27 cellular contexts compared by ENCODE assay signal in the genomic region with DNA sequence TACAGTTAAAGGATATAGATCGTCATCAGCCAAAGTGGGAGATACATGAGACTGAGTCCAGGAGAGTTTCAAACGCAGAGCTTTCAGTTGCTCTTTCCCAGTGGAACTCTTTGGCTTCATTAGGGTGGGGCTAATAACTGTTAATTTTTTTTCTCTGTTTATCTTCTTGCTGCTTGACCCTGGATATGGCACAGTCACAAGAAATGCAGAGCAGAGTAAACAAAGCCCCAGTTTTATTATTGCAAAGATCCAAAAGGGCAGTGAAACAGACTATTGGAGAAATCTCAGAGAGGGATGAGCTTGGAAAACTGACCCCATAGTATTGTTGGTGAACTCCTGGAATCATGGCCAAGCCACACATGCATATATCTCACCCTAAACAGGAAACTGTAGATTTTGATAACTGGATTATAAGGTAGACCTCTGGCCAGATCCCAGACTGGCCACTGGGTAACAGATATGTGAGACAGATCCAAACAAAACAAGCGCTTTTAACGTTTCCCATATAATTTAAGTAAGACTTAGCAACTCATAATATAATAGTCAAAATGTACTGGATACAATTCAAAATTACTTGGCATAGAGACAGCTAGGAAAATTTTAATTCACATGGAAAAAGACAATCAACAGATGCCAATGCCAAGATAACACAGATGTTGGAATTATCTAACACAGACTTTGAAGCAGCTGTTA.
A peak's percentile ranks its signal among the peaks of the same experiment; 100 is the strongest.
DNase-seq lines count a peak whose midpoint lies in the region; ATAC-seq, FAIRE-seq and TF ChIP-seq lines count a peak whose summit lies in the region.
"Had no signal": no experiment of that assay in that cellular context is flagged by ENCODE, and none has a peak within 500 bp of the region (broad histone marks: within the 10 kb centered on the region; RNA-seq: fewer than 3 reads in every experiment).

No MANE protein-coding gene starts in this region.

- H3K9me3 ChIP-seq in HepG2 (ENCODE audit: low read length) (no peaks in the 10 kb centered on the region), right lobe of liver (no peaks in the 10 kb centered on the region), H1 (ENCODE audit: insufficient read depth in 2 of 2, low read depth in 1 of 2, low read length in 1 of 2) (no peaks in the 10 kb centered on the region), pancreas (no peaks in the 10 kb centered on the region)
- H3K9me3 ChIP-seq: BLaER1 treated with 17β-estradiol and CSF1 and Interleukin-3, amounts not matched to agents 10 nM and 100 nM; HAP-1 had no signal

- H3K9ac ChIP-seq in HepG2 (ENCODE audit: insufficient read depth, low read depth, low read length) = no peak overlapping the region
- no peak overlapping the region for H3K9ac ChIP-seq in H1 (replicated peaks in 1 of 4; ENCODE audit: extremely low read depth in 1 of 4, low read depth in 3 of 4, low read length in 3 of 4)
- H3K9ac ChIP-seq: BLaER1 treated with 17β-estradiol and CSF1 and Interleukin-3, amounts not matched to agents 10 nM and 100 nM; GM23248; KMS-11 had no signal

- H3K23ac ChIP-seq in H1 (ENCODE audit: insufficient read length) = no peak overlapping the region

- peak overlapping the region; percentile 9 for H2AFZ ChIP-seq in HepG2 (ENCODE audit: low read length)
- H2AFZ ChIP-seq in H1 (ENCODE audit: low read length) = no peak overlapping the region
- H2AFZ ChIP-seq: GM23248 had no signal

- H2BK15ac ChIP-seq in H1 (ENCODE audit: low read length) = no peak overlapping the region

- H3K27ac Mint-ChIP-seq in nephron = peak overlapping the region; percentile 42 to 82 (median 60)
- no peak overlapping the region for H3K27ac Mint-ChIP-seq in nephron progenitor cell
- H3K27ac Mint-ChIP-seq in activated naive CD4-positive, alpha-beta T cell treated with anti-CD3 and anti-CD28 coated beads for 36 hours = no peak overlapping the region
- H3K27ac Mint-ChIP-seq: CD4-positive, alpha-beta memory T cell; HFFc6; IgD-negative memory B cell had no signal

- H3K14ac ChIP-seq in H1 (ENCODE audit: insufficient read length) = no peak overlapping the region

- H3K23me2 ChIP-seq in H1 (ENCODE audit: low read depth, low read length) = no peaks in the 10 kb centered on the region

- H3K27me3 ChIP-seq in HepG2 (ENCODE audit: control insufficient read depth in 1 of 2, insufficient read depth in 2 of 2, low read length in 2 of 2) (no peaks in the 10 kb centered on the region), right lobe of liver (no peaks in the 10 kb centered on the region), H1 (replicated peaks in 1 of 4; ENCODE audit: control insufficient read depth in 3 of 4, extremely low read depth in 1 of 4, insufficient read depth in 3 of 4, low read length in 3 of 4) (no peaks in the 10 kb centered on the region), pancreas (no peaks in the 10 kb centered on the region)
- H3K27me3 ChIP-seq: BLaER1 treated with 17β-estradiol and CSF1 and Interleukin-3, amounts not matched to agents 10 nM and 100 nM had no signal

- H3K4me2 ChIP-seq in HepG2 (ENCODE audit: low read depth, low read length) (0 out of 2 replicates have a peak overlapping the region, but pooled peaks have one; percentile 11), H1 (ENCODE audit: insufficient read depth in 1 of 2, low read depth in 2 of 2, low read length in 2 of 2) (no peak overlapping the region)
- H3K4me2 ChIP-seq: BLaER1 treated with 17β-estradiol and CSF1 and Interleukin-3, amounts not matched to agents 10 nM and 100 nM; KMS-11 had no signal

- BruUV-seq in HepG2 (replicated peaks; lab: Mats Ljungman, UMichigan) = no TSS peak

- H3K4me3 Mint-ChIP-seq in nephron (no peak overlapping the region), nephron progenitor cell (no peak overlapping the region)
- H3K4me3 Mint-ChIP-seq in activated naive CD4-positive, alpha-beta T cell treated with anti-CD3 and anti-CD28 coated beads for 36 hours = no peak overlapping the region
- H3K4me3 Mint-ChIP-seq: CD4-positive, alpha-beta memory T cell; HFFc6; IgD-negative memory B cell had no signal

- H4K91ac ChIP-seq in H1 (replicated peaks; ENCODE audit: insufficient read length, low read length) = no peak overlapping the region

- H3K79me1 ChIP-seq in H1 (ENCODE audit: low read depth, low read length) = no peaks in the 10 kb centered on the region

- H3K4me3 ChIP-seq in HepG2 (replicated peaks in 1 of 3; ENCODE audit: insufficient read depth in 1 of 3, low read depth in 2 of 3, low read length in 3 of 3) = no peak overlapping the region
- H3K4me3 ChIP-seq in right lobe of liver = no peak overlapping the region
- H3K4me3 ChIP-seq in H1 (ENCODE audit: extremely low read depth in 1 of 4, insufficient read depth in 2 of 4, low read depth in 3 of 4, low read length in 4 of 4) = no peak overlapping the region
- no peak overlapping the region for H3K4me3 ChIP-seq in pancreas
- H3K4me3 ChIP-seq: BLaER1 treated with 17β-estradiol and CSF1 and Interleukin-3, amounts not matched to agents 10 nM and 100 nM; GM23248; HAP-1 had no signal

- DNase-seq in HepG2 (ENCODE audit: low spot score) (no peak), right lobe of liver (no peak), H1 (ENCODE audit: low read depth in 1 of 2, low spot score in 2 of 2) (no peak), nephron progenitor cell (no peak), pancreas (no peak), HPDE6-E6E7 (ENCODE audit: extremely low spot score) (no peak)
- no peak for DNase-seq in activated naive CD4-positive, alpha-beta T cell treated with anti-CD3 and anti-CD28 coated beads for 36 hours
- DNase-seq: CD4-positive, alpha-beta memory T cell; COR-L47; GM23248; HFFc6; NCI-H1048; NCI-H1417 treated with DMSO at 0.1 percent for 48 hours; NCI-H187 treated with DMSO at 0.1 percent for 48 hours; NCI-H2107; NCI-H524 treated with DMSO at 0.1 percent for 48 hours; NCI-H774; SHP77 had no signal

- H2BK12ac ChIP-seq in H1 (ENCODE audit: low read depth, low read length) = no peak overlapping the region

- no peak overlapping the region for H2BK5ac ChIP-seq in H1 (ENCODE audit: low read depth, low read length)

- H3K27me3 Mint-ChIP-seq in nephron (ENCODE audit: low read depth) = peaks cover 4% of the 10 kb centered on the region
- H3K27me3 Mint-ChIP-seq in nephron progenitor cell (ENCODE audit: low read depth, poor library complexity) = peaks cover 5% of the 10 kb centered on the region
- peaks cover 3% of the 10 kb centered on the region for H3K27me3 Mint-ChIP-seq in activated naive CD4-positive, alpha-beta T cell treated with anti-CD3 and anti-CD28 coated beads for 36 hours (ENCODE audit: low read depth)
- H3K27me3 Mint-ChIP-seq: CD4-positive, alpha-beta memory T cell had no signal

- 47% methylated on average over 4 of the region's 4 CpGs for WGBS in HepG2 (ENCODE audit: low lambda C conversion rate)
- 45% methylated on average over 4 of the region's 4 CpGs for WGBS in right lobe of liver (ENCODE audit: insufficient coverage, low coverage, low lambda C conversion rate, missing lambda C conversion rate)
- 86% methylated on average over 4 of the region's 4 CpGs; no CpG with 5 or more reads in 1 of the 2 experiments for WGBS in H1 (ENCODE audit: extremely low coverage in 1 of 2, insufficient coverage in 1 of 2, insufficient read length in 1 of 2, insufficient replicate concordance in 2 of 2, low coverage in 1 of 2, low lambda C conversion rate in 2 of 2, missing lambda C conversion rate in 1 of 2), 2 experiments
- WGBS in pancreas, 2 donors = 45 to 47% methylated on average over 4 of the region's 4 CpGs

- no peaks in the 10 kb centered on the region for H3K36me3 Mint-ChIP-seq in nephron (ENCODE audit: low read depth)
- no peaks in the 10 kb centered on the region for H3K36me3 Mint-ChIP-seq in nephron progenitor cell (ENCODE audit: low read depth)
- no peaks in the 10 kb centered on the region for H3K36me3 Mint-ChIP-seq in activated naive CD4-positive, alpha-beta T cell treated with anti-CD3 and anti-CD28 coated beads for 36 hours (ENCODE audit: low read depth)
- H3K36me3 Mint-ChIP-seq: CD4-positive, alpha-beta memory T cell; IgD-negative memory B cell had no signal

- intact Hi-C loops in HepG2 (cut with micrococcal nuclease; ENCODE audit: unreplicated experiment) = no loop called here
- intact Hi-C loops in right lobe of liver (cut with DNase I) = no loop called here
- intact Hi-C loops in pancreas (cut with DNase I) = no loop called here
- intact Hi-C loops in activated naive CD4-positive, alpha-beta T cell treated with anti-CD3 and anti-CD28 coated beads for 36 hours (cut with micrococcal nuclease) = no loop called here

- peak overlapping the region; percentile 87 for H2BK120ac ChIP-seq in H1 (replicated peaks; ENCODE audit: low read depth, low read length)

- in situ Hi-C loops in HepG2 (cut with HindIII; ENCODE audit: extremely low pct_ligation_motif_present, low pct_unique_long_range_greater_than_20kb) = no loop called here

- H3K56ac ChIP-seq in H1 (replicated peaks; ENCODE audit: insufficient read length, low read depth, low read length) = no peak overlapping the region

- no peak for TF ChIP-seq CTCF in HepG2 (CRISPR knock-in tag; IDR thresholded peaks at IDR 0.05)
- TF ChIP-seq CTCF in right lobe of liver (IDR thresholded peaks at IDR 0.05) = no peak
- TF ChIP-seq CTCF in H1 (IDR thresholded peaks at IDR 0.05; ENCODE audit: control extremely low read depth in 1 of 3, insufficient read depth in 1 of 3, low read depth in 1 of 3, low read length in 3 of 3) = no peak
- no peak for TF ChIP-seq CTCF in nephron (IDR thresholded peaks at IDR 0.05; ENCODE audit: unreplicated experiment in 3 of 3)
- TF ChIP-seq CTCF in nephron progenitor cell (IDR thresholded peaks at IDR 0.05) = no peak
- no peak for TF ChIP-seq CTCF in pancreas (IDR thresholded peaks at IDR 0.05)

- H3K4me1 Mint-ChIP-seq in nephron (peaks cover 19% of the 10 kb centered on the region), nephron progenitor cell (peaks cover 9% of the 10 kb centered on the region)
- H3K4me1 Mint-ChIP-seq in activated naive CD4-positive, alpha-beta T cell treated with anti-CD3 and anti-CD28 coated beads for 36 hours (ENCODE audit: low read depth) = no peaks in the 10 kb centered on the region
- H3K4me1 Mint-ChIP-seq: CD4-positive, alpha-beta memory T cell; IgD-negative memory B cell had no signal

- H3K36me3 ChIP-seq in HepG2 (replicated peaks in 1 of 2; ENCODE audit: control insufficient read depth in 1 of 2, insufficient read depth in 2 of 2, low read length in 2 of 2) (no peaks in the 10 kb centered on the region), right lobe of liver (no peaks in the 10 kb centered on the region), H1 (ENCODE audit: control insufficient read depth in 2 of 4, insufficient read depth in 4 of 4, low read length in 3 of 4) (no peaks in the 10 kb centered on the region), pancreas (no peaks in the 10 kb centered on the region)
- H3K36me3 ChIP-seq: BLaER1 treated with 17β-estradiol and CSF1 and Interleukin-3, amounts not matched to agents 10 nM and 100 nM; HAP-1 had no signal

- no peak overlapping the region for H2AK5ac ChIP-seq in H1 (ENCODE audit: low read depth, low read length)

- TF ChIP-seq RAD21 in HepG2 (CRISPR knock-in tag; IDR thresholded peaks at IDR 0.05) (no peak), H1 (IDR thresholded peaks at IDR 0.05 in 1 of 2, conservative IDR thresholded peaks at IDR 0.05 in 1 of 2; ENCODE audit: low read depth in 2 of 2, low read length in 2 of 2) (no peak)

- no peak for TF ChIP-seq POLR2A in HepG2 (IDR thresholded peaks at IDR 0.05; ENCODE audit: insufficient read depth in 1 of 2, low read depth in 2 of 2, low read length in 2 of 2)
- no peak for TF ChIP-seq POLR2A in right lobe of liver (IDR thresholded peaks at IDR 0.05)
- no peak for TF ChIP-seq POLR2A in H1 (IDR thresholded peaks at IDR 0.05; ENCODE audit: control extremely low read depth in 1 of 2, low read depth in 2 of 2, low read length in 2 of 2)

- no peak overlapping the region for H3K4ac ChIP-seq in H1 (replicated peaks; ENCODE audit: insufficient read length, low read depth, low read length)

- no peak overlapping the region for H3K27ac ChIP-seq in HepG2 (ENCODE audit: extremely low read length, insufficient read depth, low read length)
- no peak overlapping the region for H3K27ac ChIP-seq in right lobe of liver
- no peak overlapping the region for H3K27ac ChIP-seq in H1 (ENCODE audit: low read depth, low read length)
- H3K27ac ChIP-seq in pancreas = no peak overlapping the region
- H3K27ac ChIP-seq: BLaER1 treated with 17β-estradiol and CSF1 and Interleukin-3, amounts not matched to agents 10 nM and 100 nM; GM23248; KMS-11; RWPE1 had no signal

- no peak for TF ChIP-seq EP300 in HepG2 (IDR thresholded peaks at IDR 0.05; ENCODE audit: low read depth in 2 of 2, low read length in 2 of 2)
- TF ChIP-seq EP300 in HepG2 (CRISPR knock-in tag; IDR thresholded peaks at IDR 0.05; ENCODE audit: borderline replicate concordance) = no peak
- no peak for TF ChIP-seq EP300 in H1 (IDR thresholded peaks at IDR 0.05; ENCODE audit: borderline replicate concordance in 1 of 2, low read depth in 2 of 2, low read length in 2 of 2)

- POLR2A ChIA-PET in HepG2 (lab: Yijun Ruan, JAX) (no interaction called here), H1 (lab: Charles Lee; ENCODE audit: partially characterized antibody) (interaction anchor here (0.7 kb wide), 1 partner anchor 13 kb away, joined by 3 read pairs; no protein-coding TSS in a partner anchor)

- H4K20me1 ChIP-seq in HepG2 (ENCODE audit: insufficient read depth, low read length) = no peaks in the 10 kb centered on the region
- H4K20me1 ChIP-seq in H1 (replicated peaks in 1 of 2; ENCODE audit: control insufficient read depth in 1 of 2, insufficient read depth in 2 of 2, low read length in 2 of 2) = no peaks in the 10 kb centered on the region
- H4K20me1 ChIP-seq: BLaER1 treated with 17β-estradiol and CSF1 and Interleukin-3, amounts not matched to agents 10 nM and 100 nM had no signal

- no peak for ATAC-seq in HepG2
- no peak for ATAC-seq in right lobe of liver
- no peak for ATAC-seq in pancreas
- ATAC-seq: Panc1 had no signal

- H3K79me2 ChIP-seq in HepG2 (ENCODE audit: insufficient read depth, low read length) = no peaks in the 10 kb centered on the region
- no peaks in the 10 kb centered on the region for H3K79me2 ChIP-seq in H1 (ENCODE audit: control insufficient read depth in 1 of 2, insufficient read depth in 2 of 2, low read length in 2 of 2)

- H3K4me1 ChIP-seq in HepG2 (ENCODE audit: insufficient read depth, low read length) (peaks cover 18% of the 10 kb centered on the region), right lobe of liver (no peaks in the 10 kb centered on the region), H1 (replicated peaks in 1 of 4; ENCODE audit: control insufficient read depth in 3 of 4, insufficient read depth in 4 of 4, low read length in 3 of 4) (no peaks in the 10 kb centered on the region), pancreas (no peaks in the 10 kb centered on the region)
- H3K4me1 ChIP-seq: BLaER1 treated with 17β-estradiol and CSF1 and Interleukin-3, amounts not matched to agents 10 nM and 100 nM had no signal

- no peak overlapping the region for H4K8ac ChIP-seq in H1 (ENCODE audit: extremely low read depth, insufficient read depth, low read length)

- H2BK20ac ChIP-seq in H1 (ENCODE audit: low read length) = no peak overlapping the region

- CTCF ChIA-PET in HepG2 (lab: Yijun Ruan, JAX; ENCODE audit: low intra/inter-chr PET ratio, low total read pairs) = no interaction called here
- CTCF ChIA-PET in H1 (lab: Charles Lee; ENCODE audit: partially characterized antibody) = interaction anchor here (1.2 to 1.6 kb wide), 2 partner anchors 24 to 27 kb away, joined by 3 read pairs; no protein-coding TSS in a partner anchor
- CTCF ChIA-PET in activated naive CD4-positive, alpha-beta T cell treated with anti-CD3 and anti-CD28 coated beads for 36 hours (lab: Charles Lee) = no interaction called here

- H3K9me3 Mint-ChIP-seq in nephron = peaks cover 7% of the 10 kb centered on the region
- peaks cover 11% of the 10 kb centered on the region for H3K9me3 Mint-ChIP-seq in nephron progenitor cell
- peaks cover 2% of the 10 kb centered on the region for H3K9me3 Mint-ChIP-seq in activated naive CD4-positive, alpha-beta T cell treated with anti-CD3 and anti-CD28 coated beads for 36 hours
- H3K9me3 Mint-ChIP-seq: CD4-positive, alpha-beta memory T cell had no signal

- FAIRE-seq in HepG2 (lab: Jason Lieb, UNC) (no peak), H1 (lab: Jason Lieb, UNC) (no peak), pancreas (lab: Jason Lieb, UNC) (no peak)
- FAIRE-seq: A204.1, G401.6 had no signal

- H4K5ac ChIP-seq in H1 (ENCODE audit: insufficient read length, low read depth, low read length) = no peak overlapping the region

- H3K18ac ChIP-seq in H1 (ENCODE audit: extremely low read depth, low read length) = no peak overlapping the region

Comparison
In these comparisons a context has a peak if more than half of its experiments do, and no peak if none do; other contexts are left out.
1. H3K27ac Mint-ChIP-seq: peak in nephron (3 of 3); none in nephron progenitor cell (single experiment) and activated naive CD4-positive, alpha-beta T cell treated with anti-CD3 and anti-CD28 coated beads for 36 hours (single experiment).